In the genomic region with DNA sequence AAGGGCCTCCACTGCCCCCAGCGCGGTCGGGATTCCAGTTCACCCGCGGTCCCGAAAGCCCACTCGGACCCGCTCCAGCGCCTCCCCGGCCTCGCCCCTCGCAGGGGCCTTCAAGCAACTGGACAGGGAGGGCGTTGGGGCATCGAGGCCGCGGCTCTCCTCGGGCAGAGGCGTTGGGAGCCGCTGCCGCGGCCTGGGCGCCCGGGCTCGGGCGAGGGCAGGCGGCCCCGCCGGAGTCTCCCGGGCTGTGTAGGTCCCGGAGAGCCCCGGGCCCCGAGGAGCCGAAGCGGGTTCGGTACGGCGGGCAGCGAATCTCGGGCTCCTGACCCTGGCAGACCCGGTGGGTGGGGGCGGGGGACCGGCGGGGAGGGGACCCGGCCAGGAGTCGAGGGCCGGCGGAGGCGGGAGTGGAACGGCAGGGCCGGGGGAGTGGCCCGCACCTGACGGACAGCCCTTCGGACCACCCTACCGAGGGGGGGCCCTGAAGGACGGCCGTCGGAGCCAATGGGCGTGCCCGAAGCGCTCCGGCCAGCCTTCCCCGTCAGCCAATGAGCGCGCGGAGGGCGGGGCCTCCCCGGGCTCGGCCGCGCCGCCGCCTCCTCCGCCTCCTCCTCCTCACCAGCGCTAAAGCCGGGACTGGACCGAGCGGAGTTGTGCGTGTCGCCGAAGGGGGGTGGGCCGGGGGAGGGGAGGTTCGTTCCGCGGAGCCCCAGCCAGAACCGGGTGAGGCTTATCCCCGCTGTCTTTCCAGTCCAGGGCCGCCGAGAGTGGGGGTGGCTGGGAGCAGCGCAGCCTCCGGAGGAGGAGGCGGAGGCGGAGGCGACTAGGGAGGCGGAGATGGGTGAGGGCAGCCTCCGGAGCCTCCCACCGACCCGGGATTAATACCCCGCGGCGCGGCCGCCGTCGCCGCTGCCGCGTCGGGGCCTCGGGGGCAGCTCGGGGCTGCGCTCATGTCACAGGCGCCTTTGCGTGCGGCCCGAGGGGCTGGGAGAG, we compare ENCODE assay signal across 8 cellular contexts. TPM values are rescaled to one million over a fixed set of nuclear protein-coding genes. Genes with fewer than 3 reads are reported as not detected.
DNase-seq lines count a peak whose midpoint lies in the region; ATAC-seq and TF ChIP-seq lines count a peak whose summit lies in the region.

Gene ZMYM2 (plus strand): TSS at position 609 of the 993 bp plus-strand sequence. CDS start 34,346 bp downstream, outside the sequence.

- peak within 1 kb of the TSS; percentile 97 for H3K27ac Mint-ChIP-seq in activated CD4-positive, alpha-beta T cell treated with anti-CD3 and anti-CD28 coated beads, Interleukin-2, amount 10 ng/mL, durations not matched to agents 24 days and 14 days

- H3K27ac ChIP-seq in BLaER1 (peak within 1 kb of the TSS; percentile 98), colonic mucosa (peak within 1 kb of the TSS; percentile 98), layer of hippocampus (ENCODE audit: low read depth, low read length) (peak within 1 kb of the TSS; percentile 95)

- DNase-seq in NCI-H526 treated with DMSO at 0.1 percent for 48 hours (lab: John Stamatoyannopoulos, UW) (peak; percentile 96), colonic mucosa (peak; percentile 99)
- peak; percentile 100 for DNase-seq in activated CD4-positive, alpha-beta T cell treated with anti-CD3 and anti-CD28 coated beads, Interleukin-2, amount 10 ng/mL, durations not matched to agents 24 days and 14 days
- DNase-seq in stimulated activated CD4-positive, alpha-beta T cell treated with anti-CD3 and anti-CD28 coated beads, Interleukin-1b, Interleukin-23, amount 100 ng/mL, for 24 hours (ENCODE audit: low read depth in 4 of 4, low spot score in 1 of 4), result peak; percentile 93 to 97 (median 97)

- H3K9me3 ChIP-seq in BLaER1, result no peaks in the 10 kb centered on the region
- no peaks in the 10 kb centered on the region for H3K9me3 ChIP-seq in colonic mucosa

- H3K4me1 ChIP-seq in BLaER1 (peaks cover 30% of the 10 kb centered on the region), colonic mucosa (peaks cover 7% of the 10 kb centered on the region)

- no peaks in the 10 kb centered on the region for H3K9me3 Mint-ChIP-seq in activated CD4-positive, alpha-beta T cell treated with anti-CD3 and anti-CD28 coated beads, Interleukin-2, amount 10 ng/mL, durations not matched to agents 24 days and 14 days

- peaks cover 22% of the 10 kb centered on the region for H3K36me3 Mint-ChIP-seq in activated CD4-positive, alpha-beta T cell treated with anti-CD3 and anti-CD28 coated beads, Interleukin-2, amount 10 ng/mL, durations not matched to agents 24 days and 14 days (ENCODE audit: low read depth)

- peaks cover 22% of the 10 kb centered on the region for H3K36me3 ChIP-seq in BLaER1
- no peaks in the 10 kb centered on the region for H3K36me3 ChIP-seq in colonic mucosa

- H4K20me1 ChIP-seq in BLaER1, result peaks cover 32% of the 10 kb centered on the region

- intact Hi-C loops in activated CD4-positive, alpha-beta T cell treated with anti-CD3 and anti-CD28 coated beads, Interleukin-2, amount 10 ng/mL, durations not matched to agents 24 days and 14 days (cut with micrococcal nuclease), result loop anchor here (1.0 to 5.0 kb wide), 4 partner anchors 95 to 459 kb away; partner anchors contain the start of genes MPHOSPH8 and ZMYM5
- intact Hi-C loops in colonic mucosa (cut with DNase I), result loop anchor here (5.0 kb wide), 1 partner anchor 96 kb away; the partner anchor contains the start of gene ZMYM5

- H3K9ac ChIP-seq in BLaER1 (peak within 1 kb of the TSS; percentile 98), colonic mucosa (ENCODE audit: low read depth in 2 of 2, low read length in 2 of 2) (peak within 1 kb of the TSS; percentile 96 to 97)

- H3K27me3 ChIP-seq in BLaER1, result no peaks in the 10 kb centered on the region
- H3K27me3 ChIP-seq in colonic mucosa, result no peaks in the 10 kb centered on the region
- no peaks in the 10 kb centered on the region for H3K27me3 ChIP-seq in layer of hippocampus (ENCODE audit: control insufficient read depth, insufficient read depth, low read length)

- peaks cover 25% of the 10 kb centered on the region for H3K4me1 Mint-ChIP-seq in activated CD4-positive, alpha-beta T cell treated with anti-CD3 and anti-CD28 coated beads, Interleukin-2, amount 10 ng/mL, durations not matched to agents 24 days and 14 days

- peak within 1 kb of the TSS; percentile 94 for H3K4me2 ChIP-seq in BLaER1

- H3K27me3 Mint-ChIP-seq in activated CD4-positive, alpha-beta T cell treated with anti-CD3 and anti-CD28 coated beads, Interleukin-2, amount 10 ng/mL, durations not matched to agents 24 days and 14 days, result peaks cover 7% of the 10 kb centered on the region

- peak within 1 kb of the TSS; percentile 91 for H3K4me3 ChIP-seq in BLaER1
- H3K4me3 ChIP-seq in colonic mucosa, result peak within 1 kb of the TSS; percentile 76

- peak; percentile 77 for ATAC-seq in GM19351 (IDR thresholded peaks at IDR 0.05; ENCODE audit: unreplicated experiment)
- ATAC-seq in HG03520 (IDR thresholded peaks at IDR 0.05; ENCODE audit: unreplicated experiment), result peak; percentile 74

- peak within 1 kb of the TSS; percentile 97 for H3K4me3 Mint-ChIP-seq in activated CD4-positive, alpha-beta T cell treated with anti-CD3 and anti-CD28 coated beads, Interleukin-2, amount 10 ng/mL, durations not matched to agents 24 days and 14 days

- TF ChIP-seq CTCF in colonic mucosa (IDR thresholded peaks at IDR 0.05), result no peak

RNA-seq across cellular contexts. Expression of gene ZMYM2, which starts in this region (rescaled TPM):
- 62.4 and 67.0 TPM in 2 replicates for total RNA-seq in activated CD4-positive, alpha-beta T cell treated with anti-CD3 and anti-CD28 coated beads, Interleukin-2, amount 10 ng/mL, durations not matched to agents 24 days and 14 days
- 10 to 100 TPM; 47.6 to 70.1 TPM for total RNA-seq in colonic mucosa

Comparison
In these comparisons a context has a peak if more than half of its experiments do, and no peak if none do; other contexts are left out.
1. Peak in every context shown above with its lines: DNase-seq, ATAC-seq, H3K4me3 ChIP-seq and H3K27ac ChIP-seq.